Comparison of ENCODE assay signal across 14 cellular contexts in genomic region chr2:130154773-130155765, GRCh38. TPM values are rescaled to one million over a fixed set of nuclear protein-coding genes. Genes with fewer than 3 reads are reported as not detected.
DNase-seq lines count a peak whose midpoint lies in the region; ATAC-seq, FAIRE-seq and TF ChIP-seq lines count a peak whose summit lies in the region.
"Had no signal": no experiment of that assay in that cellular context is flagged by ENCODE, and none has a peak within 500 bp of the region (broad histone marks: within the 10 kb centered on the region; RNA-seq: fewer than 3 reads in every experiment).

No MANE protein-coding gene starts in this region.

- H2AFZ ChIP-seq in K562 (ENCODE audit: low read depth, low read length) (no peak overlapping the region), osteoblast (ENCODE audit: low read length) (no peak overlapping the region)
- H2AFZ ChIP-seq: PC-9 had no signal

- H4K20me1 ChIP-seq in K562 (replicated peaks; ENCODE audit: control insufficient read depth, insufficient read depth, low read length), result no peaks in the 10 kb centered on the region; the same call in 1 of the 2 replicates
- H4K20me1 ChIP-seq in osteoblast (ENCODE audit: insufficient read depth, low read length), result no peaks in the 10 kb centered on the region

- H3K27ac ChIP-seq in right atrium auricular region, result no peak overlapping the region
- no peak overlapping the region for H3K27ac ChIP-seq in K562 (ENCODE audit: extremely low read depth, low read depth, low read length)
- no peak overlapping the region for H3K27ac ChIP-seq in osteoblast (ENCODE audit: low read depth, low read length)
- H3K27ac ChIP-seq: A549, PC-9 had no signal

- peaks cover 0 to 3% of the 10 kb centered on the region in 2 donors for H3K4me1 ChIP-seq in right atrium auricular region
- H3K4me1 ChIP-seq in K562 (replicated peaks in 1 of 2; ENCODE audit: control insufficient read depth in 2 of 2, insufficient read depth in 2 of 2, low read length in 2 of 2), result peaks cover 0 to 19% of the 10 kb centered on the region in 2 experiments; a peak in 3 of 5 replicates
- no peaks in the 10 kb centered on the region for H3K4me1 ChIP-seq in osteoblast (ENCODE audit: insufficient read depth, low read length)
- H3K4me1 ChIP-seq: A549 had no signal

- H3K9ac ChIP-seq in K562 (ENCODE audit: insufficient read depth in 1 of 2, low read depth in 2 of 2, low read length in 2 of 2), result no peak overlapping the region

- BruUV-seq in K562 (replicated peaks; lab: Mats Ljungman, UMichigan), result no TSS peak

- DNase-seq in left ventricle myocardium superior, result peak; percentile 24
- DNase-seq in right atrium auricular region (ENCODE audit: low spot score), result no peak
- DNase-seq in K562 (ENCODE audit: extremely low read depth in 1 of 4, low spot score in 3 of 4), result no peak
- peak; percentile 69 for DNase-seq in osteoblast (ENCODE audit: insufficient read length, low spot score, missing footprints)
- DNase-seq in urothelium cell line (ENCODE audit: low spot score), result no peak
- DNase-seq in activated CD4-positive, alpha-beta T cell treated with anti-CD3 and anti-CD28 coated beads for 48 hours, result no peak
- DNase-seq in NOMO-1 (lab: John Stamatoyannopoulos, UW; ENCODE audit: unreplicated experiment in 2 of 2), result no peak
- DNase-seq: GOT3, NCI-H187 treated with DMSO at 0.1 percent for 48 hours, NCI-H748 treated with DMSO at 0.1 percent for 48 hours had no signal

- FAIRE-seq in K562 (lab: Jason Lieb, UNC), result no peak
- peak; percentile 44 for FAIRE-seq in urothelium cell line (lab: Jason Lieb, UNC)
- FAIRE-seq: A549 had no signal

- WGBS in K562 (ENCODE audit: insufficient coverage, low coverage, missing lambda C conversion rate), result 95% methylated on average over 23 of the region's 29 CpGs

- H3K9me3 ChIP-seq in right atrium auricular region (no peaks in the 10 kb centered on the region), K562 (replicated peaks; ENCODE audit: control insufficient read depth, insufficient read depth, low read depth, low read length) (no peaks in the 10 kb centered on the region), osteoblast (ENCODE audit: low read depth, low read length) (no peaks in the 10 kb centered on the region)
- H3K9me3 ChIP-seq: A549 had no signal

- POLR2A ChIA-PET in K562 (lab: Yijun Ruan, JAX), result no interaction called here

- TF ChIP-seq CTCF in right atrium auricular region (IDR thresholded peaks at IDR 0.05) (no peak), K562 (IDR thresholded peaks at IDR 0.05 in 2 of 3, conservative IDR thresholded peaks at IDR 0.05 in 1 of 3; ENCODE audit: insufficient read depth in 2 of 3, low read depth in 1 of 3, low read length in 3 of 3) (no peak), osteoblast (IDR thresholded peaks at IDR 0.05; ENCODE audit: extremely low read depth, low read depth, low read length) (no peak)

- no peaks in the 10 kb centered on the region for H3K9me1 ChIP-seq in K562 (ENCODE audit: control insufficient read depth, insufficient read depth, low read length)

- in situ Hi-C loops in K562 (cut with MboI), result no loop called here

- TF ChIP-seq EP300 in K562 (IDR thresholded peaks at IDR 0.05; ENCODE audit: low read length), result no peak

- ATAC-seq in left ventricle myocardium superior, result no peak
- no peak for ATAC-seq in K562
- no peak for ATAC-seq in GM18868 (IDR thresholded peaks at IDR 0.05; ENCODE audit: unreplicated experiment)

- intact Hi-C loops in left ventricle myocardium superior (cut with micrococcal nuclease), result no loop called here
- intact Hi-C loops in K562 (cut with micrococcal nuclease), result no loop called here

- no peak for TF ChIP-seq RAD21 in K562 (CRISPR knock-in tag; conservative IDR thresholded peaks at IDR 0.05 in 1 of 2, IDR thresholded peaks at IDR 0.05 in 1 of 2)

- CTCF ChIA-PET in K562 (lab: Yijun Ruan, JAX; ENCODE audit: low intra/inter-chr PET ratio), result interaction anchor here (0.6 kb wide), 2 partner anchors 179 to 181 kb away, joined by 3 to 4 read pairs; no protein-coding TSS in a partner anchor

- TF ChIP-seq POLR2A in K562 (conservative IDR thresholded peaks at IDR 0.05), result 0 out of 2 replicates have a peak, but pooled peaks have one; percentile 22

- H3K79me2 ChIP-seq in K562 (ENCODE audit: control insufficient read depth, insufficient read depth, low read length) (no peaks in the 10 kb centered on the region), osteoblast (ENCODE audit: insufficient read depth, low read length) (no peaks in the 10 kb centered on the region)

- H3K4me3 ChIP-seq in right atrium auricular region (no peak overlapping the region), K562 (no peak overlapping the region), osteoblast (ENCODE audit: insufficient read depth, low read length) (no peak overlapping the region)
- H3K4me3 ChIP-seq: A549, PC-9 had no signal

- H3K4me2 ChIP-seq in K562 (ENCODE audit: insufficient read depth, low read length) (no peak overlapping the region), osteoblast (ENCODE audit: insufficient read depth, low read length) (no peak overlapping the region)
- H3K4me2 ChIP-seq: A549, PC-9 had no signal

- H3K36me3 ChIP-seq in right atrium auricular region, result peaks cover 13% of the 10 kb centered on the region
- peaks cover 58% of the 10 kb centered on the region; the same call in 1 of the 3 replicates for H3K36me3 ChIP-seq in K562 (ENCODE audit: control insufficient read depth, insufficient read depth, low read length)
- peaks cover 7% of the 10 kb centered on the region for H3K36me3 ChIP-seq in osteoblast (ENCODE audit: insufficient read depth, low read length)

- H3K27me3 ChIP-seq in right atrium auricular region (no peaks in the 10 kb centered on the region), K562 (ENCODE audit: control insufficient read depth in 2 of 2, insufficient read depth in 2 of 2, low read length in 2 of 2) (no peaks in the 10 kb centered on the region), osteoblast (ENCODE audit: insufficient read depth, low read length) (no peaks in the 10 kb centered on the region)

RNA-seq across cellular contexts. Expression of gene CCDC74B, which starts 10.2 kb away (rescaled TPM):
- total RNA-seq in left ventricle myocardium superior, result 0.64 TPM
- total RNA-seq in right atrium auricular region, result 1 to 10 TPM; 1.1 to 2.5 TPM
- total RNA-seq in K562 (2011; cell fraction: chromatin; rRNA removed; ENCODE audit: low replicate concordance), result 4.0 and 15.6 TPM in 2 replicates
- total RNA-seq in K562 (2011; cell fraction: nucleolus; rRNA removed), result 8.2 and 11.2 TPM in 2 replicates
- 6.4 and 6.6 TPM in 2 replicates for total RNA-seq in K562 (2011; cell fraction: nucleoplasm; rRNA removed)
- total RNA-seq in K562 (2014; rRNA removed), result 0.59 and 0.65 TPM in 2 replicates
- 0.11 and 0.19 TPM in 2 replicates for total RNA-seq in K562 (2014; rRNA removed; fragmentation: Illumina TruSeq; extraction: Trizol)
- 0.25 and 0.57 TPM in 2 replicates for total RNA-seq in K562 (2015; rRNA removed; fragmentation: Illumina TruSeq; extraction: Trizol)
- total RNA-seq in K562 (2021), result 1.0 and 1.4 TPM in 2 replicates
- 1.2 and 2.1 TPM in 2 replicates for polyA plus RNA-seq in K562 (2011; rRNA removed)
- polyA plus RNA-seq in K562 (2011; cell fraction: cytosol; rRNA removed), result 0.68 and 1.6 TPM in 2 replicates
- 16.4 and 25.1 TPM in 2 replicates for polyA plus RNA-seq in K562 (2011; cell fraction: nucleus; rRNA removed)
- 2.9 and 6.0 TPM in 2 replicates for polyA plus RNA-seq in K562 (2012)
- 0.28 and 0.45 TPM in 2 replicates for polyA plus RNA-seq in K562 (2014; fragmentation: Illumina TruSeq; extraction: Trizol)
- under 1 TPM in 1 of 2 experiments, not detected in 1; 0.04 TPM for polyA plus RNA-seq in K562 (2014; fragmentation: Nextera tagmentation; extraction: Ambion mirVana)
- polyA plus RNA-seq in K562 (2014; rRNA removed), result 1.5 and 1.6 TPM in 2 replicates
- polyA minus RNA-seq in K562 (2011; rRNA and poly(A)+ RNA removed), result 0.18 and 0.42 TPM in 2 replicates
- 0.36 TPM in 1 of 2 replicates, not detected in the other for polyA minus RNA-seq in K562 (2011; cell fraction: cytosol; rRNA and poly(A)+ RNA removed)
- polyA minus RNA-seq in K562 (2011; cell fraction: nucleus; rRNA and poly(A)+ RNA removed), result 1.9 TPM in 2 replicates
- total RNA-seq in osteoblast, result 5.4 and 10.9 TPM in 2 replicates

RNA-seq across cellular contexts. Expression of gene POTEF, which starts 26.0 kb away (rescaled TPM):
- total RNA-seq in left ventricle myocardium superior (not detected), right atrium auricular region (under 1 TPM in 1 of 2 donors, not detected in 1; 0.47 TPM), K562 (2014; rRNA removed) (0.23 and 0.33 TPM in 2 replicates), K562 (2014; rRNA removed; fragmentation: Illumina TruSeq; extraction: Trizol) (0.38 and 0.51 TPM in 2 replicates), K562 (2015; rRNA removed; fragmentation: Illumina TruSeq; extraction: Trizol) (0.33 and 0.41 TPM in 2 replicates), K562 (2021) (2.1 and 2.2 TPM in 2 replicates), osteoblast (0.29 TPM in 1 of 2 replicates, not detected in the other)
- 6.4 and 10.3 TPM in 2 replicates for total RNA-seq in K562 (2011; cell fraction: chromatin; rRNA removed; ENCODE audit: low replicate concordance)
- 5.8 and 8.0 TPM in 2 replicates for total RNA-seq in K562 (2011; cell fraction: nucleolus; rRNA removed)
- total RNA-seq in K562 (2011; cell fraction: nucleoplasm; rRNA removed), result 4.4 and 6.6 TPM in 2 replicates
- polyA plus RNA-seq in K562 (2011; rRNA removed) (0.09 and 0.15 TPM in 2 replicates), K562 (2014; fragmentation: Illumina TruSeq; extraction: Trizol) (0.25 and 0.26 TPM in 2 replicates), K562 (2014; fragmentation: Nextera tagmentation; extraction: Ambion mirVana) (under 1 TPM in 1 of 2 experiments, not detected in 1; 0.04 TPM), K562 (2014; rRNA removed) (0.18 and 0.28 TPM in 2 replicates)
- 0.06 and 0.09 TPM in 2 replicates for polyA plus RNA-seq in K562 (2011; cell fraction: cytosol; rRNA removed)
- 0.90 and 2.3 TPM in 2 replicates for polyA plus RNA-seq in K562 (2011; cell fraction: nucleus; rRNA removed)
- 0.10 and 0.24 TPM in 2 replicates for polyA plus RNA-seq in K562 (2012)
- polyA minus RNA-seq in K562 (2011; rRNA and poly(A)+ RNA removed), result 0.57 and 0.74 TPM in 2 replicates
- 0.36 TPM in 1 of 2 replicates, not detected in the other for polyA minus RNA-seq in K562 (2011; cell fraction: cytosol; rRNA and poly(A)+ RNA removed)
- 4.0 and 4.8 TPM in 2 replicates for polyA minus RNA-seq in K562 (2011; cell fraction: nucleus; rRNA and poly(A)+ RNA removed)
- total RNA-seq: CD4-positive, alpha-beta T cell; PC-9 had no signal

RNA-seq across cellular contexts. Expression of gene SMPD4, which starts 26.3 kb away (rescaled TPM):
- total RNA-seq in left ventricle myocardium superior (31.6 TPM), right atrium auricular region (10 to 100 TPM; 20.7 to 23.8 TPM), K562 (2014; rRNA removed) (46.6 and 61.6 TPM in 2 replicates), K562 (2014; rRNA removed; fragmentation: Illumina TruSeq; extraction: Trizol) (25.7 and 26.0 TPM in 2 replicates), K562 (2015; rRNA removed; fragmentation: Illumina TruSeq; extraction: Trizol) (35.7 and 39.6 TPM in 2 replicates), K562 (2021) (108 and 123 TPM in 2 replicates), osteoblast (18.3 and 24.2 TPM in 2 replicates)
- 91.3 and 261 TPM in 2 replicates for total RNA-seq in K562 (2011; cell fraction: chromatin; rRNA removed; ENCODE audit: low replicate concordance)
- 155 and 168 TPM in 2 replicates for total RNA-seq in K562 (2011; cell fraction: nucleolus; rRNA removed)
- 102 and 110 TPM in 2 replicates for total RNA-seq in K562 (2011; cell fraction: nucleoplasm; rRNA removed)
- polyA plus RNA-seq in K562 (2011; rRNA removed) (33.4 and 80.6 TPM in 2 replicates), K562 (2014; fragmentation: Illumina TruSeq; extraction: Trizol) (79.3 and 102 TPM in 2 replicates), K562 (2014; fragmentation: Nextera tagmentation; extraction: Ambion mirVana) (1 to 10 TPM; 7.5 to 8.8 TPM), K562 (2014; rRNA removed) (65.1 and 71.4 TPM in 2 replicates)
- 38.3 and 60.1 TPM in 2 replicates for polyA plus RNA-seq in K562 (2011; cell fraction: cytosol; rRNA removed)
- 258 and 368 TPM in 2 replicates for polyA plus RNA-seq in K562 (2011; cell fraction: nucleus; rRNA removed)
- 62.6 and 64.0 TPM in 2 replicates for polyA plus RNA-seq in K562 (2012)
- 26.6 and 35.5 TPM in 2 replicates for polyA minus RNA-seq in K562 (2011; rRNA and poly(A)+ RNA removed)
- polyA minus RNA-seq in K562 (2011; cell fraction: cytosol; rRNA and poly(A)+ RNA removed), result 63.5 and 85.1 TPM in 2 replicates
- polyA minus RNA-seq in K562 (2011; cell fraction: nucleus; rRNA and poly(A)+ RNA removed), result 80.4 and 94.5 TPM in 2 replicates

RNA-seq across cellular contexts. Expression of gene MZT2B, which starts 27.0 kb away (rescaled TPM):
- 510 TPM for total RNA-seq in left ventricle myocardium superior
- total RNA-seq in right atrium auricular region, result 100 to 1,000 TPM; 104 to 157 TPM
- total RNA-seq in K562 (2011; cell fraction: chromatin; rRNA removed; ENCODE audit: low replicate concordance), result 10.2 and 28.9 TPM in 2 replicates
- total RNA-seq in K562 (2011; cell fraction: nucleolus; rRNA removed), result 71.5 and 79.0 TPM in 2 replicates
- 32.1 and 38.3 TPM in 2 replicates for total RNA-seq in K562 (2011; cell fraction: nucleoplasm; rRNA removed)
- 435 and 624 TPM in 2 replicates for total RNA-seq in K562 (2014; rRNA removed)
- total RNA-seq in K562 (2014; rRNA removed; fragmentation: Illumina TruSeq; extraction: Trizol), result 15.9 and 19.3 TPM in 2 replicates
- 102 and 115 TPM in 2 replicates for total RNA-seq in K562 (2015; rRNA removed; fragmentation: Illumina TruSeq; extraction: Trizol)
- 379 and 394 TPM in 2 replicates for total RNA-seq in K562 (2021)
- 114 and 170 TPM in 2 replicates for polyA plus RNA-seq in K562 (2011; rRNA removed)
- 101 and 352 TPM in 2 replicates for polyA plus RNA-seq in K562 (2011; cell fraction: cytosol; rRNA removed)
- 57.8 and 72.4 TPM in 2 replicates for polyA plus RNA-seq in K562 (2011; cell fraction: nucleus; rRNA removed)
- polyA plus RNA-seq in K562 (2012), result 267 and 316 TPM in 2 replicates
- 12.5 and 57.0 TPM in 2 replicates for polyA plus RNA-seq in K562 (2014; fragmentation: Illumina TruSeq; extraction: Trizol)
- polyA plus RNA-seq in K562 (2014; fragmentation: Nextera tagmentation; extraction: Ambion mirVana), result 1 to 10 TPM; 5.1 to 9.3 TPM
- 321 and 383 TPM in 2 replicates for polyA plus RNA-seq in K562 (2014; rRNA removed)
- polyA minus RNA-seq in K562 (2011; rRNA and poly(A)+ RNA removed), result 3.0 and 3.9 TPM in 2 replicates
- polyA minus RNA-seq in K562 (2011; cell fraction: cytosol; rRNA and poly(A)+ RNA removed), result 41.0 and 73.4 TPM in 2 replicates
- polyA minus RNA-seq in K562 (2011; cell fraction: nucleus; rRNA and poly(A)+ RNA removed), result 24.0 and 37.5 TPM in 2 replicates
- total RNA-seq in osteoblast, result 128 and 129 TPM in 2 replicates

RNA-seq across cellular contexts. Expression of gene TUBA3E, which starts 43.2 kb away (rescaled TPM):
- 60.2 TPM for total RNA-seq in left ventricle myocardium superior
- 1 to 10 TPM; 1.6 to 9.5 TPM for total RNA-seq in right atrium auricular region
- not detected in 2 replicates for total RNA-seq in K562 (2011; cell fraction: chromatin; rRNA removed; ENCODE audit: low replicate concordance)
- not detected in 2 replicates for total RNA-seq in K562 (2011; cell fraction: nucleolus; rRNA removed)
- not detected in 2 replicates for total RNA-seq in K562 (2011; cell fraction: nucleoplasm; rRNA removed)
- total RNA-seq in K562 (2014; rRNA removed), result 0.14 and 0.41 TPM in 2 replicates
- total RNA-seq in K562 (2014; rRNA removed; fragmentation: Illumina TruSeq; extraction: Trizol), result 0.10 TPM in 1 of 2 replicates, not detected in the other
- 0.15 and 0.25 TPM in 2 replicates for total RNA-seq in K562 (2015; rRNA removed; fragmentation: Illumina TruSeq; extraction: Trizol)
- total RNA-seq in K562 (2021), result not detected in 2 replicates
- 0.11 and 0.26 TPM in 2 replicates for polyA plus RNA-seq in K562 (2011; rRNA removed)
- 0.34 and 0.48 TPM in 2 replicates for polyA plus RNA-seq in K562 (2011; cell fraction: cytosol; rRNA removed)
- 0.34 and 0.37 TPM in 2 replicates for polyA plus RNA-seq in K562 (2011; cell fraction: nucleus; rRNA removed)
- 0.06 and 0.09 TPM in 2 replicates for polyA plus RNA-seq in K562 (2012)
- polyA plus RNA-seq in K562 (2014; fragmentation: Illumina TruSeq; extraction: Trizol), result 0.22 and 0.30 TPM in 2 replicates
- under 1 TPM in 1 of 2 experiments, not detected in 1; 0.13 TPM for polyA plus RNA-seq in K562 (2014; fragmentation: Nextera tagmentation; extraction: Ambion mirVana)
- polyA plus RNA-seq in K562 (2014; rRNA removed), result 0.09 and 0.12 TPM in 2 replicates
- polyA minus RNA-seq in K562 (2011; rRNA and poly(A)+ RNA removed), result 0.14 TPM in 1 of 2 replicates, not detected in the other
- not detected in 2 replicates for polyA minus RNA-seq in K562 (2011; cell fraction: cytosol; rRNA and poly(A)+ RNA removed)
- not detected in 2 replicates for polyA minus RNA-seq in K562 (2011; cell fraction: nucleus; rRNA and poly(A)+ RNA removed)
- not detected in 2 replicates for total RNA-seq in osteoblast
- total RNA-seq: CD4-positive, alpha-beta T cell; PC-9 had no signal
- polyA plus RNA-seq: A549 had no signal

Comparison
In these comparisons a context has a peak if more than half of its experiments do, and no peak if none do; other contexts are left out.
1. DNase-seq: peak in left ventricle myocardium superior (single experiment) and osteoblast (single experiment); none in right atrium auricular region (single experiment), K562 (0 of 4), urothelium cell line (single experiment), activated CD4-positive, alpha-beta T cell treated with anti-CD3 and anti-CD28 coated beads for 48 hours (single experiment) and NOMO-1 (0 of 2).